ENCODE assay signal across 20 cellular contexts in genomic region chr12:113066806-113067400, GRCh38. TPM values are rescaled to one million over a fixed set of nuclear protein-coding genes. Genes with fewer than 3 reads are reported as not detected.
A peak's percentile ranks its signal among the peaks of the same experiment; 100 is the strongest.
DNase-seq lines count a peak whose midpoint lies in the region; ATAC-seq and TF ChIP-seq lines count a peak whose summit lies in the region.
"Had no signal": no experiment of that assay in that cellular context is flagged by ENCODE, and none has a peak within 500 bp of the region (broad histone marks: within the 10 kb centered on the region; RNA-seq: fewer than 3 reads in every experiment).

No MANE protein-coding gene starts in this region.

- 61 to 70% methylated on average over 2 to 8 of the region's 13 CpGs for WGBS in esophagus squamous epithelium, 2 donors

- H3K9me3 ChIP-seq in right atrium auricular region, result no peaks in the 10 kb centered on the region
- no peaks in the 10 kb centered on the region for H3K9me3 ChIP-seq in OCI-LY1 (ENCODE audit: low read length)
- H3K9me3 ChIP-seq in esophagus squamous epithelium, result no peaks in the 10 kb centered on the region
- H3K9me3 ChIP-seq: ovary had no signal

- no peaks in the 10 kb centered on the region for H3K36me3 ChIP-seq in right atrium auricular region
- peaks cover 97% of the 10 kb centered on the region; the same call in 1 of the 2 replicates for H3K36me3 ChIP-seq in OCI-LY1 (ENCODE audit: insufficient read depth, low read length)
- H3K36me3 ChIP-seq in esophagus squamous epithelium, result no peaks in the 10 kb centered on the region
- H3K36me3 ChIP-seq: ovary had no signal

- DNase-seq in Right ventricle myocardium inferior (ENCODE audit: missing footprints) (peak; percentile 43), right atrium auricular region (ENCODE audit: low spot score) (no peak), globus pallidus (ENCODE audit: low spot score) (peak; percentile 26), esophagus squamous epithelium (lab: John Stamatoyannopoulos, UW) (no peak), GM19238 (ENCODE audit: insufficient read length, low spot score) (no peak)
- no peak for DNase-seq in stimulated activated effector memory CD8-positive, alpha-beta T cell treated with anti-CD3 and anti-CD28 coated beads, Interleukin-12 subunit alpha, Interleukin-12 subunit beta, amount 100 ng/mL, for 72 hours (ENCODE audit: low spot score in 2 of 2)
- DNase-seq: activated CD4-positive, alpha-beta T cell treated with anti-CD3 and anti-CD28 coated beads, Interleukin-2, amount 50 U/mL, for 4 hours; activated naive CD4-positive, alpha-beta T cell; foreskin keratinocyte; NCI-H526; OCI-M1; ovary; stimulated activated naive CD4-positive, alpha-beta T cell had no signal

- H3K27ac Mint-ChIP-seq in stimulated activated effector memory CD8-positive, alpha-beta T cell treated with anti-CD3 and anti-CD28 coated beads, Interleukin-12 subunit alpha, Interleukin-12 subunit beta, amount 100 ng/mL, for 72 hours, result peak overlapping the region; percentile 37

- H3K9ac ChIP-seq in OCI-LY1 (ENCODE audit: low read length), result peak overlapping the region; percentile 66; the same call in 1 of the 2 replicates

- intact Hi-C loops in Right ventricle myocardium inferior (cut with DNase I), result no loop called here
- intact Hi-C loops in esophagus squamous epithelium (cut with DNase I), result no loop called here

- peaks cover 38% of the 10 kb centered on the region for H3K4me1 Mint-ChIP-seq in stimulated activated effector memory CD8-positive, alpha-beta T cell treated with anti-CD3 and anti-CD28 coated beads, Interleukin-12 subunit alpha, Interleukin-12 subunit beta, amount 100 ng/mL, for 72 hours
- H3K4me1 Mint-ChIP-seq: CD14-positive monocyte had no signal

- H3K4me3 Mint-ChIP-seq in stimulated activated effector memory CD8-positive, alpha-beta T cell treated with anti-CD3 and anti-CD28 coated beads, Interleukin-12 subunit alpha, Interleukin-12 subunit beta, amount 100 ng/mL, for 72 hours, result no peak overlapping the region
- H3K4me3 Mint-ChIP-seq: CD14-positive monocyte had no signal

- H3F3A ChIP-seq in OCI-LY1 (ENCODE audit: insufficient read depth, low read length), result peaks cover 15% of the 10 kb centered on the region

- H2AFZ ChIP-seq in OCI-LY1 (ENCODE audit: low read length), result no peak overlapping the region

- ATAC-seq in Right ventricle myocardium inferior, result no peak
- ATAC-seq in stimulated activated effector memory CD8-positive, alpha-beta T cell treated with anti-CD3 and anti-CD28 coated beads, Interleukin-12 subunit alpha, Interleukin-12 subunit beta, amount 100 ng/mL, for 72 hours, result no peak
- no peak for ATAC-seq in HG02981 (IDR thresholded peaks at IDR 0.05; ENCODE audit: unreplicated experiment)
- ATAC-seq: foreskin keratinocyte, HCT116, sciatic nerve had no signal

- no peak for TF ChIP-seq POLR2A in esophagus squamous epithelium (IDR thresholded peaks at IDR 0.05)

- no peak overlapping the region for H3K27ac ChIP-seq in right atrium auricular region
- peak overlapping the region; percentile 99 for H3K27ac ChIP-seq in OCI-LY1 (ENCODE audit: low read depth, low read length, poor library complexity, severe bottlenecking)
- no peak overlapping the region for H3K27ac ChIP-seq in esophagus squamous epithelium
- H3K27ac ChIP-seq: epithelial cell of prostate, foreskin keratinocyte, ovary had no signal

- peak overlapping the region; percentile 68; the same call in 1 of the 2 replicates for H3K4me2 ChIP-seq in OCI-LY1 (ENCODE audit: low read length)

- H3K27me3 ChIP-seq in right atrium auricular region (no peaks in the 10 kb centered on the region), OCI-LY1 (ENCODE audit: insufficient read depth, low read length) (no peaks in the 10 kb centered on the region), esophagus squamous epithelium (peaks cover 0 to 52% (median 0%) of the 10 kb centered on the region in 4 donors)
- H3K27me3 ChIP-seq: ovary had no signal

- H4K20me1 ChIP-seq in OCI-LY1 (ENCODE audit: insufficient read depth, low read length), result no peaks in the 10 kb centered on the region

- H3K36me3 Mint-ChIP-seq in stimulated activated effector memory CD8-positive, alpha-beta T cell treated with anti-CD3 and anti-CD28 coated beads, Interleukin-12 subunit alpha, Interleukin-12 subunit beta, amount 100 ng/mL, for 72 hours, result no peaks in the 10 kb centered on the region
- H3K36me3 Mint-ChIP-seq: CD14-positive monocyte had no signal

- H3K9me2 ChIP-seq in OCI-LY1 (ENCODE audit: low read depth, low read length), result no peaks in the 10 kb centered on the region

- H3K79me2 ChIP-seq in OCI-LY1 (ENCODE audit: insufficient read depth, low read length), result peaks cover 41% of the 10 kb centered on the region

- H3K9me3 Mint-ChIP-seq in stimulated activated effector memory CD8-positive, alpha-beta T cell treated with anti-CD3 and anti-CD28 coated beads, Interleukin-12 subunit alpha, Interleukin-12 subunit beta, amount 100 ng/mL, for 72 hours, result no peaks in the 10 kb centered on the region

- H3K4me3 ChIP-seq in right atrium auricular region (no peak overlapping the region), OCI-LY1 (ENCODE audit: low read depth, low read length, poor library complexity, severe bottlenecking) (peak overlapping the region; percentile 26), esophagus squamous epithelium (no peak overlapping the region)
- H3K4me3 ChIP-seq: dorsolateral prefrontal cortex, ovary had no signal

- TF ChIP-seq CTCF in right atrium auricular region (IDR thresholded peaks at IDR 0.05), result no peak
- no peak for TF ChIP-seq CTCF in OCI-LY1 (IDR thresholded peaks at IDR 0.05; ENCODE audit: low read length)
- TF ChIP-seq CTCF in esophagus squamous epithelium (IDR thresholded peaks at IDR 0.05), result no peak

- no peaks in the 10 kb centered on the region for H3K4me1 ChIP-seq in right atrium auricular region
- H3K4me1 ChIP-seq in OCI-LY1 (ENCODE audit: insufficient read depth, low read length, severe bottlenecking), result peaks cover 100% of the 10 kb centered on the region
- H3K4me1 ChIP-seq in esophagus squamous epithelium, result peaks cover 0 to 16% (median 0%) of the 10 kb centered on the region in 3 donors
- H3K4me1 ChIP-seq: foreskin keratinocyte had no signal

RNA-seq across cellular contexts. Expression of gene DTX1, which starts 10.4 kb away (rescaled TPM):
- 3.7 TPM for total RNA-seq in Right ventricle myocardium inferior
- 1 to 10 TPM; 1.2 to 4.0 TPM for total RNA-seq in right atrium auricular region
- 1 to 10 TPM in 3 of 4 donors, under 1 TPM in 1; 0.49 to 4.8 (median 1.8) TPM for total RNA-seq in esophagus squamous epithelium
- total RNA-seq: foreskin keratinocyte had no signal

Comparison
In these comparisons a context has a peak if more than half of its experiments do, and no peak if none do; other contexts are left out.
1. DNase-seq: peak in Right ventricle myocardium inferior (single experiment) and globus pallidus (single experiment); none in right atrium auricular region (single experiment), stimulated activated effector memory CD8-positive, alpha-beta T cell treated with anti-CD3 and anti-CD28 coated beads, Interleukin-12 subunit alpha, Interleukin-12 subunit beta, amount 100 ng/mL, for 72 hours (0 of 2), esophagus squamous epithelium (single experiment) and GM19238 (single experiment).